Comparison of ENCODE assay signal across 21 cellular contexts in genomic region chr7:106611911-106612310, GRCh38. TPM values are rescaled to one million over a fixed set of nuclear protein-coding genes. Genes with fewer than 3 reads are reported as not detected.
A peak's percentile ranks its signal among the peaks of the same experiment; 100 is the strongest.
DNase-seq lines count a peak whose midpoint lies in the region; ATAC-seq and TF ChIP-seq lines count a peak whose summit lies in the region.
"Had no signal": no experiment of that assay in that cellular context is flagged by ENCODE, and none has a peak within 500 bp of the region (broad histone marks: within the 10 kb centered on the region; RNA-seq: fewer than 3 reads in every experiment).

No MANE protein-coding gene starts in this region.

- intact Hi-C loops in breast epithelium (cut with DNase I; ENCODE audit: low total_unique reads) (no loop called here), left colon (cut with DNase I, micrococcal nuclease) (no loop called here), sciatic nerve (cut with DNase I) (no loop called here)

- ATAC-seq in left colon (peak; percentile 50), GM21786 (IDR thresholded peaks at IDR 0.05; ENCODE audit: unreplicated experiment) (no peak), sciatic nerve (no peak)
- ATAC-seq: gastroesophageal sphincter, Panc1, T-helper 17 cell had no signal

- no peaks in the 10 kb centered on the region for H3K27me3 ChIP-seq in ACC112 (ENCODE audit: insufficient read depth, low read length)
- H3K27me3 ChIP-seq in KMS-11 (ENCODE audit: insufficient read depth, low read depth), result no peaks in the 10 kb centered on the region
- H3K27me3 ChIP-seq in breast epithelium, result no peaks in the 10 kb centered on the region
- H3K27me3 ChIP-seq: gastroesophageal sphincter, spleen, tibial artery had no signal

- H4K20me1 ChIP-seq in KMS-11 (ENCODE audit: insufficient read depth), result no peaks in the 10 kb centered on the region

- TF ChIP-seq CTCF in KMS-11 (conservative IDR thresholded peaks at IDR 0.05; ENCODE audit: low read depth, low read length) (no peak), breast epithelium (IDR thresholded peaks at IDR 0.05) (no peak)

- peak overlapping the region; percentile 26; the same call in 1 of the 2 replicates for H3K9ac ChIP-seq in KMS-11

- H3K4me1 ChIP-seq in ACC112 (ENCODE audit: control insufficient read depth, insufficient read depth, low read length, unreplicated experiment), result peaks cover 76% of the 10 kb centered on the region
- H3K4me1 ChIP-seq in KMS-11 (ENCODE audit: low read depth, poor library complexity, severe bottlenecking), result peaks cover 41% of the 10 kb centered on the region
- no peaks in the 10 kb centered on the region for H3K4me1 ChIP-seq in breast epithelium
- H3K4me1 ChIP-seq: spleen had no signal

- H3K36me3 ChIP-seq in ACC112 (ENCODE audit: insufficient read depth, low read length) (no peaks in the 10 kb centered on the region), KMS-11 (ENCODE audit: insufficient read depth) (no peaks in the 10 kb centered on the region), breast epithelium (no peaks in the 10 kb centered on the region)
- H3K36me3 ChIP-seq: gastroesophageal sphincter, HAP-1, spleen, tibial artery had no signal

- DNase-seq in breast epithelium (ENCODE audit: low spot score in 2 of 2), result peak in 1 of 2 donors; percentile 24
- DNase-seq in left colon, result no peak
- no peak for DNase-seq in sciatic nerve (ENCODE audit: low spot score)
- DNase-seq in NCI-H524 (lab: John Stamatoyannopoulos, UW), result no peak
- no peak for DNase-seq in KBM-7
- DNase-seq: 8988T; activated CD4-positive, alpha-beta T cell treated with anti-CD3 and anti-CD28 coated beads for 48 hours; activated naive CD4-positive, alpha-beta T cell treated with anti-CD3 and anti-CD28 coated beads, Interleukin-2, amount 50 U/mL, for 16 hours; aorta; nucleus accumbens; spleen; stimulated activated CD4-positive, alpha-beta T cell treated with anti-CD3 and anti-CD28 coated beads, Interleukin-4, amount 100 ng/mL, for 1 hour; stimulated activated naive CD4-positive, alpha-beta T cell; T-helper 17 cell; tibial artery had no signal

- H3K9me3 ChIP-seq in breast epithelium, result no peaks in the 10 kb centered on the region
- H3K9me3 ChIP-seq: HAP-1, tibial artery had no signal

- no peak overlapping the region; the same call in 1 of the 2 replicates for H3K4me3 ChIP-seq in ACC112 (ENCODE audit: low read depth, low read length)
- H3K4me3 ChIP-seq in KMS-11 (IDR thresholded peaks at IDR 0.05; ENCODE audit: insufficient read depth, low read depth, low read length), result no peak overlapping the region
- no peak overlapping the region for H3K4me3 ChIP-seq in breast epithelium
- H3K4me3 ChIP-seq: gastroesophageal sphincter, HAP-1, spleen, tibial artery had no signal

- no peak for TF ChIP-seq POLR2A in breast epithelium (IDR thresholded peaks at IDR 0.05)

- H2AFZ ChIP-seq in ACC112 (ENCODE audit: low read length, unreplicated experiment) (peak overlapping the region; percentile 84), KMS-11 (ENCODE audit: low read depth) (no peak overlapping the region)

- in situ Hi-C loops in KBM-7 (cut with MboI; ENCODE audit: low pct_unique_long_range_greater_than_20kb, low sequenced_read_pairs), result no loop called here

- H3K27ac ChIP-seq in ACC112 (ENCODE audit: low read depth, low read length) (peak overlapping the region; percentile 67), KMS-11 (peak overlapping the region; percentile 62), breast epithelium (peak overlapping the region; percentile 61 to 69)
- H3K27ac ChIP-seq: gastroesophageal sphincter, spleen, tibial artery had no signal

- H3K79me2 ChIP-seq in ACC112 (ENCODE audit: control insufficient read depth, insufficient read depth, low read length, unreplicated experiment) (no peaks in the 10 kb centered on the region), KMS-11 (ENCODE audit: insufficient read depth, low read depth) (no peaks in the 10 kb centered on the region)

- H3K4me2 ChIP-seq in KMS-11, result peak overlapping the region; percentile 74

RNA-seq across cellular contexts. Expression of gene CCDC71L, which starts 49.0 kb away (rescaled TPM):
- total RNA-seq in breast epithelium (10 to 100 TPM; 29.9 to 69.4 (median 59.0) TPM), left colon (10 to 100 TPM; 25.4 to 27.1 TPM), sciatic nerve (21.5 TPM)
